9 cellular contexts compared by ENCODE assay signal in genomic region chr2:85754313-85755095, GRCh38. TPM values are rescaled to one million over a fixed set of nuclear protein-coding genes. Genes with fewer than 3 reads are reported as not detected.
A peak's percentile ranks its signal among the peaks of the same experiment; 100 is the strongest.
DNase-seq lines count a peak whose midpoint lies in the region; ATAC-seq and TF ChIP-seq lines count a peak whose summit lies in the region.
"Had no signal": no experiment of that assay in that cellular context is flagged by ENCODE, and none has a peak within 500 bp of the region (broad histone marks: within the 10 kb centered on the region; RNA-seq: fewer than 3 reads in every experiment).

No MANE protein-coding gene starts in this region.

- no peak for TF ChIP-seq RAD21 in liver (IDR thresholded peaks at IDR 0.05)

- peak overlapping the region; percentile 57 to 96 for H3K9ac ChIP-seq in liver (ENCODE audit: low read depth in 1 of 2, low read length in 2 of 2)

- no peaks in the 10 kb centered on the region for H3K27me3 ChIP-seq in SJCRH30
- H3K27me3 ChIP-seq in liver (ENCODE audit: control insufficient read depth in 4 of 4, insufficient read depth in 4 of 4, low read length in 3 of 4), result no peaks in the 10 kb centered on the region

- H3K9me3 ChIP-seq in SJCRH30 (replicated peaks) (no peaks in the 10 kb centered on the region), liver (ENCODE audit: control insufficient read depth in 4 of 4, low read length in 3 of 4) (no peaks in the 10 kb centered on the region)

- H3K4me1 ChIP-seq in SJCRH30 (peaks cover 49% of the 10 kb centered on the region), liver (ENCODE audit: control insufficient read depth in 4 of 4, insufficient read depth in 4 of 4, low read length in 3 of 4) (peaks cover 21 to 68% (median 35%) of the 10 kb centered on the region in 4 donors)

- H3K4me3 ChIP-seq in SJCRH30, result peak overlapping the region; percentile 88
- peak overlapping the region; percentile 56 to 83 (median 81) for H3K4me3 ChIP-seq in liver (ENCODE audit: low read depth in 1 of 3, low read length in 3 of 3)

- peaks cover 38% of the 10 kb centered on the region for H3K36me3 ChIP-seq in SJCRH30
- H3K36me3 ChIP-seq in liver (ENCODE audit: control insufficient read depth in 4 of 4, insufficient read depth in 3 of 4, low read depth in 1 of 4, low read length in 3 of 4), result peaks cover 0 to 2% (median 0%) of the 10 kb centered on the region in 4 donors

- DNase-seq in NCI-H1417 (lab: John Stamatoyannopoulos, UW) (peak in 2 of 3 experiments; percentile 69 to 76), NCI-H1417 treated with DMSO at 0.1 percent for 48 hours (lab: John Stamatoyannopoulos, UW) (no peak), SJCRH30 (peak; percentile 71 to 73), caudate nucleus (lab: John Stamatoyannopoulos, UW) (peak in 29 of 61 donors; percentile 14 to 64 (median 36))
- peak; percentile 39 for DNase-seq in stimulated activated naive CD8-positive, alpha-beta T cell treated with anti-CD3 and anti-CD28 coated beads, Interleukin-15, Interleukin-2, amounts not matched to agents 100 U/mL and 50 U/mL, for 24 hours

- WGBS in liver, result under 1% methylated on average over 93 of the region's 93 CpGs

- peak; percentile 28 for ATAC-seq in stimulated activated naive CD8-positive, alpha-beta T cell treated with anti-CD3 and anti-CD28 coated beads, Interleukin-15, Interleukin-2, amounts not matched to agents 100 U/mL and 50 U/mL, for 24 hours
- no peak for ATAC-seq in GM21786 (IDR thresholded peaks at IDR 0.05; ENCODE audit: unreplicated experiment)
- no peak for ATAC-seq in HG03354 (IDR thresholded peaks at IDR 0.05; ENCODE audit: poor library complexity, severe bottlenecking, unreplicated experiment)

- peak; percentile 58 for TF ChIP-seq CTCF in liver (IDR thresholded peaks at IDR 0.05; ENCODE audit: low read depth, low read length, missing input control)

- H3K27ac ChIP-seq in SJCRH30 (peak overlapping the region; percentile 95), caudate nucleus (ENCODE audit: low read depth, low read length) (peak overlapping the region; percentile 69), liver (ENCODE audit: low read depth in 1 of 2, low read length in 2 of 2) (peak overlapping the region; percentile 42 to 84)
- H3K27ac ChIP-seq: C4-2B had no signal

TF ChIP-seq in liver, 16 proteins besides CTCF, POLR2A, EP300 and RAD21:
- peak in 1 of 2 donors; percentile 9 for TF ChIP-seq HNF4A (conservative IDR thresholded peaks at IDR 0.05)
- no peak for TF ChIP-seq JUND (IDR thresholded peaks at IDR 0.05)

RNA-seq across cellular contexts. Expression of gene ATOH8, which starts 0.7 kb away (rescaled TPM):
- total RNA-seq in SJCRH30 (2014; rRNA removed; shearing (Covaris generic)), result 98.9 and 107 TPM in 2 replicates
- 10 to 100 TPM in 1 of 2 donors, under 1 TPM in 1; 0.33 to 37.7 TPM for total RNA-seq in liver
- polyA plus RNA-seq in liver, result 10 to 100 TPM; 20.4 to 33.2 TPM
